9 cellular contexts compared by ENCODE assay signal in the genomic region with DNA sequence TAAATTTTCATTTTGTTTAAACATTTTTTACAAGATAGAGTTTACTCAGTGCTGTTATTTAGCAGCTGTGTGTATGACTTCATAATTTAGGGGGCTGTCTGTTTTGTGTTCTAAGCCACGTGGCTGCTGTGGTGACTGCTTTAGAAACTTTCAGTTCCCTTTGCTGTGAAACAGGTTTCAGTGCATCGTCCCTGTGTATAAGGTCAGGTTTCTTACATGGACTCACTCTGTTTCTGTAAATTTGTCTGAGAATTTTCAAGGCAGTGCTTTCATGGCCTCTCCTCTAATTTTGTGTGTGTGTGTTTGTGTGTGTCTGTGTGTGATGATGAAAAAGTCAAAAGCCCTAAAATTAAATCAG. TPM values are rescaled to one million over a fixed set of nuclear protein-coding genes. Genes with fewer than 3 reads are reported as not detected.
DNase-seq lines count a peak whose midpoint lies in the region; ATAC-seq and TF ChIP-seq lines count a peak whose summit lies in the region.
"Had no signal": no experiment of that assay in that cellular context is flagged by ENCODE, and none has a peak within 500 bp of the region (broad histone marks: within the 10 kb centered on the region; RNA-seq: fewer than 3 reads in every experiment).

No MANE protein-coding gene starts in this region.

- no peaks in the 10 kb centered on the region for H3K27me3 Mint-ChIP-seq in brain
- peaks cover 0 to 8% (median 0%) of the 10 kb centered on the region in 5 donors for H3K27me3 Mint-ChIP-seq in naive thymus-derived CD4-positive, alpha-beta T cell

- TF ChIP-seq CTCF in brain (conservative IDR thresholded peaks at IDR 0.05) (no peak), adrenal gland (IDR thresholded peaks at IDR 0.05) (no peak)

- POLR2A ChIA-PET in naive thymus-derived CD4-positive, alpha-beta T cell (lab: Charles Lee) = interaction anchor here (1.5 kb wide), 1 partner anchor 32 kb away, joined by 5 read pairs; a partner anchor contains a TSS

- peaks cover 0 to 7% of the 10 kb centered on the region in 2 donors for H3K4me1 ChIP-seq in naive thymus-derived CD4-positive, alpha-beta T cell (ENCODE audit: control insufficient read depth in 2 of 2, insufficient read depth in 2 of 2, low read length in 2 of 2)
- H3K4me1 ChIP-seq in aorta (ENCODE audit: control insufficient read depth in 1 of 2, insufficient read depth in 2 of 2, low read length in 2 of 2) (peaks cover 2 to 3% of the 10 kb centered on the region in 2 donors), adrenal gland (replicated peaks in 1 of 2) (peaks cover 0 to 4% of the 10 kb centered on the region in 2 donors)
- H3K4me1 ChIP-seq: A549 had no signal

- H3K36me3 ChIP-seq in naive thymus-derived CD4-positive, alpha-beta T cell (ENCODE audit: control insufficient read depth in 2 of 3, insufficient read depth in 3 of 3, low read length in 3 of 3) = no peaks in the 10 kb centered on the region
- H3K36me3 ChIP-seq in aorta (ENCODE audit: control insufficient read depth in 1 of 2, insufficient read depth in 2 of 2, low read length in 1 of 2) = no peaks in the 10 kb centered on the region
- H3K36me3 ChIP-seq in adrenal gland (replicated peaks in 1 of 2) = no peaks in the 10 kb centered on the region

- no peak for TF ChIP-seq POLR2A in adrenal gland (IDR thresholded peaks at IDR 0.05)

- DNase-seq in NCI-H2227 treated with DMSO at 0.1 percent for 48 hours (lab: John Stamatoyannopoulos, UW) = peak; percentile 31
- DNase-seq in NCI-H2227 (lab: John Stamatoyannopoulos, UW; ENCODE audit: unreplicated experiment) = no peak
- DNase-seq in M059J (ENCODE audit: low read depth) = peak; percentile 58
- peak in 7 of 9 donors; percentile 12 to 45 (median 26) for DNase-seq in naive thymus-derived CD4-positive, alpha-beta T cell
- DNase-seq in aorta = no peak
- no peak for DNase-seq in adrenal gland

- peak overlapping the region; percentile 45 for H3K4me3 ChIP-seq in naive thymus-derived CD4-positive, alpha-beta T cell (ENCODE audit: low read length)
- H3K4me3 ChIP-seq in aorta (ENCODE audit: low read length in 2 of 2) (no peak overlapping the region), adrenal gland (peak overlapping the region in 1 of 4 donors; percentile 37)
- H3K4me3 ChIP-seq: A549 had no signal

- ATAC-seq in GM21723 (IDR thresholded peaks at IDR 0.05; ENCODE audit: unreplicated experiment) = peak; percentile 93
- ATAC-seq in naive thymus-derived CD4-positive, alpha-beta T cell = peak; percentile 74
- no peak for ATAC-seq in aorta (ENCODE audit: low FRiP score)
- ATAC-seq: A549 had no signal

- H3K27ac ChIP-seq in naive thymus-derived CD4-positive, alpha-beta T cell (ENCODE audit: low read depth, low read length) = peak overlapping the region; percentile 59
- H3K27ac ChIP-seq in aorta (ENCODE audit: low read depth in 1 of 2, low read length in 2 of 2) (no peak overlapping the region), adrenal gland (peak overlapping the region in 1 of 5 donors; percentile 6)
- H3K27ac ChIP-seq: A549 had no signal

- WGBS in aorta, 2 donors = 56 to 66% methylated on average over 2 of the region's 2 CpGs
- 48 to 53% (median 52%) methylated on average over 2 of the region's 2 CpGs for WGBS in adrenal gland, 4 donors

- intact Hi-C loops in naive thymus-derived CD4-positive, alpha-beta T cell (cut with micrococcal nuclease) = loop anchor here (1.0 to 10.0 kb wide), 5 partner anchors 32 to 484 kb away; a partner anchor contains a TSS
- intact Hi-C loops in aorta (cut with DNase I) (no loop called here), adrenal gland (cut with DNase I) (no loop called here)

- H3K9me3 Mint-ChIP-seq in brain = peaks cover 0 to 3% (median 0%) of the 10 kb centered on the region in 5 experiments
- H3K9me3 Mint-ChIP-seq in naive thymus-derived CD4-positive, alpha-beta T cell = no peaks in the 10 kb centered on the region

- H3K36me3 Mint-ChIP-seq in brain = no peaks in the 10 kb centered on the region
- H3K36me3 Mint-ChIP-seq in naive thymus-derived CD4-positive, alpha-beta T cell = peaks cover 0 to 4% (median 0%) of the 10 kb centered on the region in 5 donors

- CTCF ChIA-PET in naive thymus-derived CD4-positive, alpha-beta T cell (lab: Charles Lee) = interaction anchor here (0.7 to 1.0 kb wide), 2 partner anchors 175 to 486 kb away, joined by 3 read pairs; no protein-coding TSS in a partner anchor

- peak overlapping the region; percentile 90 to 98 (median 98) for H3K27ac Mint-ChIP-seq in brain
- H3K27ac Mint-ChIP-seq in naive thymus-derived CD4-positive, alpha-beta T cell = peak overlapping the region; percentile 56 to 88 (median 83)

- H3K4me1 Mint-ChIP-seq in brain = peaks cover 52% of the 10 kb centered on the region
- peaks cover 9 to 44% (median 39%) of the 10 kb centered on the region in 7 donors for H3K4me1 Mint-ChIP-seq in naive thymus-derived CD4-positive, alpha-beta T cell

- H3K4me3 Mint-ChIP-seq in brain = peak overlapping the region; percentile 83 to 86 (median 84)
- H3K4me3 Mint-ChIP-seq in naive thymus-derived CD4-positive, alpha-beta T cell = peak overlapping the region; percentile 71 to 94 (median 88)

- no peaks in the 10 kb centered on the region for H3K9me3 ChIP-seq in naive thymus-derived CD4-positive, alpha-beta T cell (ENCODE audit: control insufficient read depth in 2 of 3, low read length in 3 of 3)
- H3K9me3 ChIP-seq in aorta (ENCODE audit: control insufficient read depth, low read length) (no peaks in the 10 kb centered on the region), adrenal gland (replicated peaks in 1 of 3) (no peaks in the 10 kb centered on the region)
- H3K9me3 ChIP-seq: A549 had no signal

- H3K27me3 ChIP-seq in naive thymus-derived CD4-positive, alpha-beta T cell (ENCODE audit: control insufficient read depth in 2 of 2, insufficient read depth in 2 of 2, low read length in 2 of 2) = no peaks in the 10 kb centered on the region
- H3K27me3 ChIP-seq in aorta (ENCODE audit: control insufficient read depth in 1 of 2, insufficient read depth in 2 of 2, low read length in 1 of 2) (no peaks in the 10 kb centered on the region), adrenal gland (no peaks in the 10 kb centered on the region)

RNA-seq across cellular contexts. Expression of a gene that starts 32.4 kb away (rescaled TPM):
- 6.8 and 13.3 TPM in 2 replicates for total RNA-seq in M059J (2014; rRNA removed; shearing (Covaris generic))
- polyA plus RNA-seq in brain (ENCODE audit: insufficient read depth, low read depth, low replicate concordance) (5.5 TPM), aorta (1 to 10 TPM; 3.0 to 8.4 TPM), adrenal gland (1 to 10 TPM; 5.4 to 9.6 (median 9.0) TPM)
- 10 to 100 TPM; 16.7 to 25.1 (median 18.5) TPM for total RNA-seq in naive thymus-derived CD4-positive, alpha-beta T cell
- 1 to 10 TPM; 6.3 to 9.7 TPM for polyA plus RNA-seq in naive thymus-derived CD4-positive, alpha-beta T cell
- total RNA-seq in aorta (10 to 100 TPM; 42.1 to 42.6 TPM), adrenal gland (10 to 100 TPM in 3 of 8 donors, 1 to 10 TPM in 5; 2.9 to 18.2 (median 9.4) TPM)

Comparison
In these comparisons a context has a peak if more than half of its experiments do, and no peak if none do; other contexts are left out.
1. DNase-seq: peak in NCI-H2227 treated with DMSO at 0.1 percent for 48 hours (single experiment), M059J (single experiment) and naive thymus-derived CD4-positive, alpha-beta T cell (7 of 9); none in NCI-H2227 (single experiment), aorta (0 of 2) and adrenal gland (0 of 7).
2. intact Hi-C loops: an anchor here in naive thymus-derived CD4-positive, alpha-beta T cell (1.0 to 10.0 kb wide); none called in aorta and adrenal gland.